In genomic region chr2:42756150-42756549, GRCh38 we compare ENCODE assay signal across 26 cellular contexts. TPM values are rescaled to one million over a fixed set of nuclear protein-coding genes. Genes with fewer than 3 reads are reported as not detected.
"Had no signal": no experiment of that assay in that cellular context is flagged by ENCODE, and none has a peak within 500 bp of the region (broad histone marks: within the 10 kb centered on the region; RNA-seq: fewer than 3 reads in every experiment).

No MANE protein-coding gene starts in this region.

- H3K4me1 Mint-ChIP-seq: activated CD4-positive, alpha-beta memory T cell treated with anti-CD3 and anti-CD28 coated beads, Interleukin-2, amount 10 ng/mL, durations not matched to agents 7 days and 5 days had no signal

- H3K27ac ChIP-seq: transverse colon had no signal

- H3K9me3 ChIP-seq: pancreas, transverse colon, vagina had no signal

- H3K4me3 Mint-ChIP-seq: activated B cell treated with CpG ODN at 0.5 μM for 24 hours; activated CD4-positive, alpha-beta memory T cell treated with anti-CD3 and anti-CD28 coated beads, Interleukin-2, amount 10 ng/mL, durations not matched to agents 7 days and 5 days; activated naive CD8-positive, alpha-beta T cell treated with anti-CD3 and anti-CD28 coated beads, Interleukin-2, amount 10 ng/mL, durations not matched to agents 7 days and 5 days; activated T-cell treated with anti-CD3 and anti-CD28 coated beads, Interleukin-2, amount 50 U/mL, for 24 hours; brain; neural crest cell had no signal

- H3K4me3 ChIP-seq: pancreas, transverse colon, vagina had no signal

- H3K9me3 Mint-ChIP-seq: activated B cell treated with CpG ODN at 0.5 μM for 24 hours; activated CD4-positive, alpha-beta memory T cell treated with anti-CD3 and anti-CD28 coated beads, Interleukin-2, amount 10 ng/mL, durations not matched to agents 7 days and 5 days; activated naive CD8-positive, alpha-beta T cell treated with anti-CD3 and anti-CD28 coated beads, Interleukin-2, amount 10 ng/mL, durations not matched to agents 7 days and 5 days; activated T-cell treated with anti-CD3 and anti-CD28 coated beads, Interleukin-2, amount 50 U/mL, for 24 hours; activated T-helper 2 cell treated with anti-CD3 and anti-CD28 coated beads, Interferon-gamma antibody, Interleukin-2, Interleukin-4, amounts not matched to agents 10 μg/mL and 5 μg/mL and 100 μg/mL, durations not matched to agents 14 hours and 24 hours and 36 hours; brain; neural crest cell had no signal

- H3K27me3 Mint-ChIP-seq: activated B cell treated with CpG ODN at 0.5 μM for 24 hours; activated CD4-positive, alpha-beta memory T cell treated with anti-CD3 and anti-CD28 coated beads, Interleukin-2, amount 10 ng/mL, durations not matched to agents 7 days and 5 days; activated naive CD8-positive, alpha-beta T cell treated with anti-CD3 and anti-CD28 coated beads, Interleukin-2, amount 10 ng/mL, durations not matched to agents 7 days and 5 days; activated T-cell treated with anti-CD3 and anti-CD28 coated beads, Interleukin-2, amount 50 U/mL, for 24 hours; brain had no signal

- ATAC-seq: left lobe of liver had no signal

- H3K36me3 ChIP-seq: pancreas, transverse colon, vagina had no signal

- H3K27ac Mint-ChIP-seq: activated B cell treated with CpG ODN at 0.5 μM for 24 hours; activated CD4-positive, alpha-beta memory T cell treated with anti-CD3 and anti-CD28 coated beads, Interleukin-2, amount 10 ng/mL, durations not matched to agents 7 days and 5 days; activated naive CD8-positive, alpha-beta T cell treated with anti-CD3 and anti-CD28 coated beads, Interleukin-2, amount 10 ng/mL, durations not matched to agents 7 days and 5 days; activated T-cell treated with anti-CD3 and anti-CD28 coated beads, Interleukin-2, amount 50 U/mL, for 24 hours; activated T-helper 2 cell treated with anti-CD3 and anti-CD28 coated beads, Interferon-gamma antibody, Interleukin-2, Interleukin-4, amounts not matched to agents 10 μg/mL and 5 μg/mL and 100 μg/mL, durations not matched to agents 14 hours and 24 hours and 36 hours had no signal

- DNase-seq: activated B cell treated with CpG ODN at 0.5 μM for 24 hours; activated CD4-positive, alpha-beta memory T cell treated with anti-CD3 and anti-CD28 coated beads, Interleukin-2, amount 10 ng/mL, durations not matched to agents 7 days and 5 days; activated CD4-positive, alpha-beta T cell treated with anti-CD3 and anti-CD28 coated beads for 4 hours; activated naive CD4-positive, alpha-beta T cell treated with Interleukin-2 at 50 U/mL for 16 hours; activated naive CD8-positive, alpha-beta T cell treated with anti-CD3 and anti-CD28 coated beads, Interleukin-2, amount 10 ng/mL, durations not matched to agents 7 days and 5 days; activated T-cell treated with anti-CD3 and anti-CD28 coated beads, Interleukin-2, amount 50 U/mL, for 24 hours; caudate nucleus; pancreas; stimulated activated CD4-positive, alpha-beta T cell treated with anti-CD3 and anti-CD28 coated beads, Interleukin-12 subunit alpha, Interleukin-12 subunit beta, amount 100 ng/mL, for 4 hours; stimulated activated CD4-positive, alpha-beta T cell treated with anti-CD3 and anti-CD28 coated beads, Interleukin-1b, Interleukin-23, amount 100 ng/mL, for 48 hours; stimulated activated CD8-positive, alpha-beta memory T cell treated with anti-CD3 and anti-CD28 coated beads, Interleukin-4, amount 100 ng/mL, for 48 hours; stimulated activated naive CD4-positive, alpha-beta T cell treated with Interleukin-2 at 50 U/mL for 16 hours; T-helper 1 cell; T-helper 9 cell; transverse colon had no signal

- H3K27me3 ChIP-seq: pancreas, transverse colon, vagina had no signal

- H3K36me3 Mint-ChIP-seq: activated naive CD8-positive, alpha-beta T cell treated with anti-CD3 and anti-CD28 coated beads, Interleukin-2, amount 10 ng/mL, durations not matched to agents 7 days and 5 days had no signal

RNA-seq across cellular contexts. Expression of gene OXER1, which starts 7.8 kb away (rescaled TPM):
- total RNA-seq: activated CD4-positive, alpha-beta memory T cell treated with anti-CD3 and anti-CD28 coated beads, Interleukin-2, amount 10 ng/mL, durations not matched to agents 7 days and 5 days; activated naive CD8-positive, alpha-beta T cell treated with anti-CD3 and anti-CD28 coated beads, Interleukin-2, amount 10 ng/mL, durations not matched to agents 7 days and 5 days; epithelial cell of proximal tubule; frontal cortex; lung microvascular endothelial cell had no signal
- polyA plus RNA-seq: fibroblast of lung, keratinocyte had no signal

RNA-seq across cellular contexts. Expression of gene HAAO, which starts 36.2 kb away (rescaled TPM):
- total RNA-seq: lung microvascular endothelial cell, myocyte had no signal
